9 cellular contexts compared by ENCODE assay signal in the genomic region with DNA sequence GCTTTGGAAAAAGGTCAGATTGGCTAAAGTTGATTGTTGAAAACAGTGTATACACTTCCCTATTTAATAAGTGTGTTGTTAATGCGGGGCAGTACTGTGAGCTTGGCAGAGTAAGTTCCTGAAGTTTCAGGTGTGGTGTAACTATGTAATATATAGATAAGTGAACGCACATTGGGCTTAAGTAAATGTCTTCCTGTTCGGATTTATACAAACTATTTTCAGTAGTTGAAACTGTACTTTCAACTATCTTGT. TPM values are rescaled to one million over a fixed set of nuclear protein-coding genes. Genes with fewer than 3 reads are reported as not detected.
DNase-seq lines count a peak whose midpoint lies in the region; ATAC-seq, FAIRE-seq and TF ChIP-seq lines count a peak whose summit lies in the region.
"Had no signal": no experiment of that assay in that cellular context is flagged by ENCODE, and none has a peak within 500 bp of the region (broad histone marks: within the 10 kb centered on the region; RNA-seq: fewer than 3 reads in every experiment).

No MANE protein-coding gene starts in this region.

- H3K4me1 Mint-ChIP-seq in activated naive CD4-positive, alpha-beta T cell treated with anti-CD3 and anti-CD28 coated beads, Interleukin-2, amount 50 U/mL, for 24 hours = peaks cover 61% of the 10 kb centered on the region

- H3K36me3 ChIP-seq in K562 (ENCODE audit: control insufficient read depth, insufficient read depth, low read length) (peaks cover 50% of the 10 kb centered on the region), mesenchymal stem cell (ENCODE audit: control insufficient read depth in 1 of 2, insufficient read depth in 2 of 2, low read depth in 1 of 2, low read length in 2 of 2) (peaks cover 15 to 58% of the 10 kb centered on the region in 2 experiments), urinary bladder (ENCODE audit: insufficient read depth) (peaks cover 4% of the 10 kb centered on the region)

- H3K27ac Mint-ChIP-seq in activated naive CD4-positive, alpha-beta T cell treated with anti-CD3 and anti-CD28 coated beads, Interleukin-2, amount 50 U/mL, for 24 hours = peak overlapping the region; percentile 90

- no peak for DNase-seq in activated naive CD4-positive, alpha-beta T cell (lab: John Stamatoyannopoulos, UW)
- DNase-seq in K562 (ENCODE audit: extremely low read depth in 1 of 4, low spot score in 3 of 4) (no peak), mesenchymal stem cell (no peak), HUDEP-2 (lab: John Stamatoyannopoulos, UW; ENCODE audit: unreplicated experiment in 76 of 76) (no peak)

- BruUV-seq in K562 (replicated peaks; lab: Mats Ljungman, UMichigan) = TSS peak; percentile 56

- in situ Hi-C loops in K562 (cut with MboI) = no loop called here

- H3K4me2 ChIP-seq in K562 (ENCODE audit: insufficient read depth, low read length) = peak overlapping the region; percentile 100
- H3K4me2 ChIP-seq in mesenchymal stem cell (ENCODE audit: low read length, poor library complexity, severe bottlenecking) = peak overlapping the region; percentile 81

- H3K4me3 ChIP-seq in K562 (peak overlapping the region; percentile 86), mesenchymal stem cell (ENCODE audit: insufficient read depth in 1 of 2, low read depth in 1 of 2, low read length in 2 of 2) (peak overlapping the region in 1 of 2 experiments; percentile 91), urinary bladder (ENCODE audit: low read depth, low read length) (peak overlapping the region; percentile 71)

- no peaks in the 10 kb centered on the region for H3K9me3 ChIP-seq in K562 (replicated peaks; ENCODE audit: control insufficient read depth, insufficient read depth, low read depth, low read length)
- no peaks in the 10 kb centered on the region for H3K9me3 ChIP-seq in mesenchymal stem cell (ENCODE audit: control insufficient read depth, low read length)

- no peak overlapping the region for H2BK12ac ChIP-seq in mesenchymal stem cell (ENCODE audit: low read length in 2 of 2)

- 3% methylated on average over 3 of the region's 3 CpGs for WGBS in K562 (ENCODE audit: insufficient coverage, low coverage, missing lambda C conversion rate)
- WGBS in mesenchymal stem cell = 17% methylated on average over 1 of the region's 3 CpGs
- 4% methylated on average over 3 of the region's 3 CpGs for WGBS in urinary bladder

- H3K27ac ChIP-seq in K562 (ENCODE audit: extremely low read depth, low read depth, low read length) (peak overlapping the region; percentile 93), mesenchymal stem cell (ENCODE audit: low read length, poor library complexity, severe bottlenecking) (peak overlapping the region; percentile 81), urinary bladder (ENCODE audit: low read depth) (peak overlapping the region; percentile 96)

- no peak for ATAC-seq in K562
- no peak for ATAC-seq in GM18867 (IDR thresholded peaks at IDR 0.05; ENCODE audit: unreplicated experiment)
- no peak for ATAC-seq in GM21360 (IDR thresholded peaks at IDR 0.05; ENCODE audit: unreplicated experiment)

- peaks cover 33% of the 10 kb centered on the region for H4K20me1 ChIP-seq in K562 (replicated peaks; ENCODE audit: control insufficient read depth, insufficient read depth, low read length)

- H3K79me2 ChIP-seq in K562 (ENCODE audit: control insufficient read depth, insufficient read depth, low read length) = peaks cover 74% of the 10 kb centered on the region

- H3K79me1 ChIP-seq in mesenchymal stem cell (replicated peaks; ENCODE audit: low read length, poor library complexity, severe bottlenecking) = peaks cover 21% of the 10 kb centered on the region

- no peak overlapping the region for H3K4ac ChIP-seq in mesenchymal stem cell (ENCODE audit: low read depth in 1 of 2, low read length in 2 of 2)

- H2AFZ ChIP-seq in K562 (ENCODE audit: low read depth, low read length) = peak overlapping the region; percentile 89
- H2AFZ ChIP-seq in mesenchymal stem cell (ENCODE audit: low read depth, low read length) = no peak overlapping the region

- intact Hi-C loops in K562 (cut with micrococcal nuclease) = loop anchor here (2.0 to 5.0 kb wide), 3 partner anchors 46 to 392 kb away; a partner anchor contains a TSS

- no peak overlapping the region for H2AK5ac ChIP-seq in mesenchymal stem cell (ENCODE audit: low read length, severe bottlenecking)

- no peak overlapping the region for H4K8ac ChIP-seq in mesenchymal stem cell (ENCODE audit: low read length)

- peak overlapping the region; percentile 66 to 94; a peak in 3 of 4 replicates for H3K9ac ChIP-seq in K562 (ENCODE audit: insufficient read depth in 1 of 2, low read depth in 2 of 2, low read length in 2 of 2)
- H3K9ac ChIP-seq in mesenchymal stem cell (ENCODE audit: low read length) = peak overlapping the region; percentile 92

- H2BK15ac ChIP-seq in mesenchymal stem cell (ENCODE audit: low read depth, poor library complexity, severe bottlenecking) = no peak overlapping the region

- no peak for TF ChIP-seq POLR2A in K562 (conservative IDR thresholded peaks at IDR 0.05)

- no peaks in the 10 kb centered on the region for H3K9me3 Mint-ChIP-seq in activated naive CD4-positive, alpha-beta T cell treated with anti-CD3 and anti-CD28 coated beads, Interleukin-2, amount 50 U/mL, for 24 hours

- TF ChIP-seq EP300 in K562 (IDR thresholded peaks at IDR 0.05; ENCODE audit: low read length) = no peak

- no peak for TF ChIP-seq RAD21 in K562 (CRISPR knock-in tag; conservative IDR thresholded peaks at IDR 0.05 in 1 of 2, IDR thresholded peaks at IDR 0.05 in 1 of 2)

- no peak for FAIRE-seq in K562 (lab: Jason Lieb, UNC)

- no peak overlapping the region for H2BK5ac ChIP-seq in mesenchymal stem cell (ENCODE audit: low read depth, low read length, poor library complexity, severe bottlenecking)

- H2BK120ac ChIP-seq in mesenchymal stem cell (ENCODE audit: low read depth, low read length) = no peak overlapping the region

- peaks cover 48% of the 10 kb centered on the region for H3K36me3 Mint-ChIP-seq in activated naive CD4-positive, alpha-beta T cell treated with anti-CD3 and anti-CD28 coated beads, Interleukin-2, amount 50 U/mL, for 24 hours

- no peaks in the 10 kb centered on the region; a peak in 1 of 5 replicates for H3K27me3 ChIP-seq in K562 (ENCODE audit: control insufficient read depth in 2 of 2, insufficient read depth in 2 of 2, low read length in 2 of 2)
- H3K27me3 ChIP-seq in mesenchymal stem cell (ENCODE audit: control insufficient read depth in 1 of 2, insufficient read depth in 1 of 2, low read length in 2 of 2) = no peaks in the 10 kb centered on the region

- H3K18ac ChIP-seq in mesenchymal stem cell (ENCODE audit: low read depth in 1 of 2, low read length in 2 of 2) = peak overlapping the region in 1 of 2 experiments; percentile 98

- no peaks in the 10 kb centered on the region for H3K27me3 Mint-ChIP-seq in activated naive CD4-positive, alpha-beta T cell treated with anti-CD3 and anti-CD28 coated beads, Interleukin-2, amount 50 U/mL, for 24 hours

- no peak overlapping the region for H3K14ac ChIP-seq in mesenchymal stem cell (ENCODE audit: low read length in 2 of 2)

- H3K9me1 ChIP-seq in K562 (ENCODE audit: control insufficient read depth, insufficient read depth, low read length) = peaks cover 2% of the 10 kb centered on the region

- no peak overlapping the region for H3K23ac ChIP-seq in mesenchymal stem cell (ENCODE audit: low read length in 2 of 2)

- H3K4me1 ChIP-seq in K562 (replicated peaks in 1 of 2; ENCODE audit: control insufficient read depth in 2 of 2, insufficient read depth in 2 of 2, low read length in 2 of 2) (peaks cover 17 to 34% of the 10 kb centered on the region in 2 experiments), mesenchymal stem cell (ENCODE audit: control insufficient read depth, insufficient read depth, low read depth, low read length) (no peaks in the 10 kb centered on the region), urinary bladder (ENCODE audit: insufficient read depth) (no peaks in the 10 kb centered on the region)

- POLR2A ChIA-PET in K562 (lab: Yijun Ruan, JAX) = interaction anchor here (0.9 to 9.7 kb wide), 22 partner anchors 8 to 430 kb away, joined by 3 to 183 read pairs (median 6); a partner anchor contains a TSS

- peak overlapping the region; percentile 98 for H3K4me3 Mint-ChIP-seq in activated naive CD4-positive, alpha-beta T cell treated with anti-CD3 and anti-CD28 coated beads, Interleukin-2, amount 50 U/mL, for 24 hours

- CTCF ChIA-PET in K562 (lab: Yijun Ruan, JAX; ENCODE audit: low intra/inter-chr PET ratio) = interaction anchor here (0.6 kb wide), 1 partner anchor 834 kb away, joined by 4 read pairs; no protein-coding TSS in a partner anchor

- TF ChIP-seq CTCF in K562 (IDR thresholded peaks at IDR 0.05 in 2 of 3, conservative IDR thresholded peaks at IDR 0.05 in 1 of 3; ENCODE audit: insufficient read depth in 2 of 3, low read depth in 1 of 3, low read length in 3 of 3) = no peak

- H4K91ac ChIP-seq in mesenchymal stem cell (ENCODE audit: low read length) = no peak overlapping the region

RNA-seq across cellular contexts. Expression of a gene that starts 0.9 kb away (rescaled TPM):
- total RNA-seq in K562 (2011; cell fraction: chromatin; rRNA removed; ENCODE audit: low replicate concordance) = 16.8 and 28.1 TPM in 2 replicates
- 4.8 and 7.9 TPM in 2 replicates for total RNA-seq in K562 (2011; cell fraction: nucleolus; rRNA removed)
- 16.1 and 25.3 TPM in 2 replicates for total RNA-seq in K562 (2011; cell fraction: nucleoplasm; rRNA removed)
- total RNA-seq in K562 (2014; rRNA removed) (5.3 and 5.4 TPM in 2 replicates), K562 (2014; rRNA removed; fragmentation: Illumina TruSeq; extraction: Trizol) (13.9 and 15.2 TPM in 2 replicates), K562 (2015; rRNA removed; fragmentation: Illumina TruSeq; extraction: Trizol) (10.9 and 11.6 TPM in 2 replicates), K562 (2021) (10.2 and 10.5 TPM in 2 replicates), urinary bladder (32.8 TPM)
- polyA plus RNA-seq in K562 (2011; rRNA removed) (6.7 and 8.2 TPM in 2 replicates), K562 (2014; fragmentation: Illumina TruSeq; extraction: Trizol) (4.3 and 5.1 TPM in 2 replicates), K562 (2014; fragmentation: Nextera tagmentation; extraction: Ambion mirVana) (1 to 10 TPM; 1.3 TPM), K562 (2014; rRNA removed) (3.7 and 3.8 TPM in 2 replicates), urinary bladder (1.3 TPM)
- polyA plus RNA-seq in K562 (2011; cell fraction: cytosol; rRNA removed) = 2.1 and 4.0 TPM in 2 replicates
- 9.4 and 12.8 TPM in 2 replicates for polyA plus RNA-seq in K562 (2011; cell fraction: nucleus; rRNA removed)
- polyA plus RNA-seq in K562 (2012) = 2.3 and 3.8 TPM in 2 replicates
- 22.3 and 30.3 TPM in 2 replicates for polyA minus RNA-seq in K562 (2011; rRNA and poly(A)+ RNA removed)
- 6.2 TPM in 2 replicates for polyA minus RNA-seq in K562 (2011; cell fraction: cytosol; rRNA and poly(A)+ RNA removed)
- 9.8 and 22.7 TPM in 2 replicates for polyA minus RNA-seq in K562 (2011; cell fraction: nucleus; rRNA and poly(A)+ RNA removed)
- 1.6 TPM for polyA plus RNA-seq in mesenchymal stem cell (2013, experiment 1 of 2)
- 1.5 TPM for polyA plus RNA-seq in mesenchymal stem cell (2013, experiment 2 of 2)

RNA-seq across cellular contexts. Expression of a gene that starts 1.2 kb away (rescaled TPM):
- 3,291 and 4,051 TPM in 2 replicates for total RNA-seq in K562 (2011; cell fraction: chromatin; rRNA removed; ENCODE audit: low replicate concordance)
- 2,385 and 2,511 TPM in 2 replicates for total RNA-seq in K562 (2011; cell fraction: nucleolus; rRNA removed)
- 3,147 and 3,351 TPM in 2 replicates for total RNA-seq in K562 (2011; cell fraction: nucleoplasm; rRNA removed)
- total RNA-seq in K562 (2014; rRNA removed) = 547 and 565 TPM in 2 replicates
- 1,258 and 1,263 TPM in 2 replicates for total RNA-seq in K562 (2014; rRNA removed; fragmentation: Illumina TruSeq; extraction: Trizol)
- 875 and 924 TPM in 2 replicates for total RNA-seq in K562 (2015; rRNA removed; fragmentation: Illumina TruSeq; extraction: Trizol)
- 775 and 809 TPM in 2 replicates for total RNA-seq in K562 (2021)
- polyA plus RNA-seq in K562 (2011; rRNA removed) = 1,860 and 2,716 TPM in 2 replicates
- polyA plus RNA-seq in K562 (2011; cell fraction: cytosol; rRNA removed) = 538 and 2,020 TPM in 2 replicates
- polyA plus RNA-seq in K562 (2011; cell fraction: nucleus; rRNA removed) = 1,867 and 3,313 TPM in 2 replicates
- polyA plus RNA-seq in K562 (2012) = 995 and 1,637 TPM in 2 replicates
- polyA plus RNA-seq in K562 (2014; fragmentation: Illumina TruSeq; extraction: Trizol) = 986 and 1,046 TPM in 2 replicates
- 1,000 to 10,000 TPM in 1 of 2 experiments, 100 to 1,000 TPM in 1; 891 to 1,006 TPM for polyA plus RNA-seq in K562 (2014; fragmentation: Nextera tagmentation; extraction: Ambion mirVana)
- polyA plus RNA-seq in K562 (2014; rRNA removed) = 1,150 and 1,154 TPM in 2 replicates
- polyA minus RNA-seq in K562 (2011; rRNA and poly(A)+ RNA removed) = 1,267 and 1,500 TPM in 2 replicates
- 631 and 789 TPM in 2 replicates for polyA minus RNA-seq in K562 (2011; cell fraction: cytosol; rRNA and poly(A)+ RNA removed)
- polyA minus RNA-seq in K562 (2011; cell fraction: nucleus; rRNA and poly(A)+ RNA removed) = 1,499 and 2,416 TPM in 2 replicates
- polyA plus RNA-seq in mesenchymal stem cell (2013, experiment 1 of 2) = 541 TPM
- 551 TPM for polyA plus RNA-seq in mesenchymal stem cell (2013, experiment 2 of 2)
- 317 TPM for total RNA-seq in urinary bladder
- 610 TPM for polyA plus RNA-seq in urinary bladder

RNA-seq across cellular contexts. Expression of a gene that starts 44.4 kb away (rescaled TPM):
- total RNA-seq in K562 (2011; cell fraction: chromatin; rRNA removed; ENCODE audit: low replicate concordance) = 55.6 and 91.7 TPM in 2 replicates
- total RNA-seq in K562 (2011; cell fraction: nucleolus; rRNA removed) = 26.7 and 33.0 TPM in 2 replicates
- total RNA-seq in K562 (2011; cell fraction: nucleoplasm; rRNA removed) = 48.5 and 58.8 TPM in 2 replicates
- total RNA-seq in K562 (2014; rRNA removed) (30.7 and 38.6 TPM in 2 replicates), K562 (2014; rRNA removed; fragmentation: Illumina TruSeq; extraction: Trizol) (50.4 and 56.9 TPM in 2 replicates), K562 (2015; rRNA removed; fragmentation: Illumina TruSeq; extraction: Trizol) (48.8 and 52.7 TPM in 2 replicates), K562 (2021) (33.6 and 34.9 TPM in 2 replicates), urinary bladder (26.3 TPM)
- polyA plus RNA-seq in K562 (2011; rRNA removed) (34.2 and 46.3 TPM in 2 replicates), K562 (2014; fragmentation: Illumina TruSeq; extraction: Trizol) (40.5 and 40.9 TPM in 2 replicates), K562 (2014; fragmentation: Nextera tagmentation; extraction: Ambion mirVana) (10 to 100 TPM; 37.0 to 39.7 TPM), K562 (2014; rRNA removed) (33.0 and 33.3 TPM in 2 replicates), urinary bladder (3.7 TPM)
- polyA plus RNA-seq in K562 (2011; cell fraction: cytosol; rRNA removed) = 13.0 and 22.3 TPM in 2 replicates
- 10.0 and 17.6 TPM in 2 replicates for polyA plus RNA-seq in K562 (2011; cell fraction: nucleus; rRNA removed)
- 22.7 and 25.9 TPM in 2 replicates for polyA plus RNA-seq in K562 (2012)
- 54.0 and 57.9 TPM in 2 replicates for polyA minus RNA-seq in K562 (2011; rRNA and poly(A)+ RNA removed)
- polyA minus RNA-seq in K562 (2011; cell fraction: cytosol; rRNA and poly(A)+ RNA removed) = 18.7 and 28.5 TPM in 2 replicates
- 21.8 and 34.4 TPM in 2 replicates for polyA minus RNA-seq in K562 (2011; cell fraction: nucleus; rRNA and poly(A)+ RNA removed)
- 5.0 TPM for polyA plus RNA-seq in mesenchymal stem cell (2013, experiment 1 of 2)
- 5.5 TPM for polyA plus RNA-seq in mesenchymal stem cell (2013, experiment 2 of 2)

RNA-seq across cellular contexts. Expression of a gene that starts 44.6 kb away (rescaled TPM):
- total RNA-seq in K562 (2011; cell fraction: chromatin; rRNA removed; ENCODE audit: low replicate concordance) = 46.6 and 61.0 TPM in 2 replicates
- total RNA-seq in K562 (2011; cell fraction: nucleolus; rRNA removed) = 32.0 and 32.5 TPM in 2 replicates
- total RNA-seq in K562 (2011; cell fraction: nucleoplasm; rRNA removed) = 41.5 and 49.3 TPM in 2 replicates
- total RNA-seq in K562 (2014; rRNA removed) (36.4 and 45.0 TPM in 2 replicates), K562 (2014; rRNA removed; fragmentation: Illumina TruSeq; extraction: Trizol) (78.6 and 86.3 TPM in 2 replicates), K562 (2015; rRNA removed; fragmentation: Illumina TruSeq; extraction: Trizol) (64.6 and 68.6 TPM in 2 replicates), K562 (2021) (59.0 and 62.3 TPM in 2 replicates), urinary bladder (17.0 TPM)
- polyA plus RNA-seq in K562 (2011; rRNA removed) (47.7 and 94.4 TPM in 2 replicates), K562 (2014; fragmentation: Illumina TruSeq; extraction: Trizol) (77.7 and 96.7 TPM in 2 replicates), K562 (2014; fragmentation: Nextera tagmentation; extraction: Ambion mirVana) (10 to 100 TPM; 55.4 to 74.8 TPM), K562 (2014; rRNA removed) (50.5 and 53.0 TPM in 2 replicates), urinary bladder (6.5 TPM)
- polyA plus RNA-seq in K562 (2011; cell fraction: cytosol; rRNA removed) = 34.3 and 34.7 TPM in 2 replicates
- 26.0 and 33.0 TPM in 2 replicates for polyA plus RNA-seq in K562 (2011; cell fraction: nucleus; rRNA removed)
- polyA plus RNA-seq in K562 (2012) = 43.5 and 51.0 TPM in 2 replicates
- 68.5 and 99.9 TPM in 2 replicates for polyA minus RNA-seq in K562 (2011; rRNA and poly(A)+ RNA removed)
- polyA minus RNA-seq in K562 (2011; cell fraction: cytosol; rRNA and poly(A)+ RNA removed) = 27.6 and 48.7 TPM in 2 replicates
- polyA minus RNA-seq in K562 (2011; cell fraction: nucleus; rRNA and poly(A)+ RNA removed) = 27.9 and 34.5 TPM in 2 replicates
- polyA plus RNA-seq in mesenchymal stem cell (2013, experiment 1 of 2) = 14.4 TPM
- 13.3 TPM for polyA plus RNA-seq in mesenchymal stem cell (2013, experiment 2 of 2)

RNA-seq across cellular contexts. Expression of a gene that starts 48.1 kb away (rescaled TPM):
- 0.30 TPM in 1 of 2 replicates, not detected in the other for total RNA-seq in K562 (2011; cell fraction: chromatin; rRNA removed; ENCODE audit: low replicate concordance)
- 0.33 and 0.39 TPM in 2 replicates for total RNA-seq in K562 (2011; cell fraction: nucleolus; rRNA removed)
- total RNA-seq in K562 (2011; cell fraction: nucleoplasm; rRNA removed) = 0.59 TPM in 1 of 2 replicates, not detected in the other
- total RNA-seq in K562 (2014; rRNA removed) (0.20 and 0.50 TPM in 2 replicates), K562 (2014; rRNA removed; fragmentation: Illumina TruSeq; extraction: Trizol) (0.25 and 0.38 TPM in 2 replicates), K562 (2015; rRNA removed; fragmentation: Illumina TruSeq; extraction: Trizol) (1.2 and 1.6 TPM in 2 replicates), K562 (2021) (0.62 and 1.1 TPM in 2 replicates), urinary bladder (not detected)
- polyA plus RNA-seq in K562 (2011; rRNA removed) (0.07 and 0.45 TPM in 2 replicates), K562 (2014; fragmentation: Illumina TruSeq; extraction: Trizol) (0.58 and 0.77 TPM in 2 replicates), K562 (2014; fragmentation: Nextera tagmentation; extraction: Ambion mirVana) (under 1 TPM; 0.35 to 0.67 TPM), K562 (2014; rRNA removed) (0.50 TPM in 1 of 2 replicates, not detected in the other), urinary bladder (1.4 TPM)
- polyA plus RNA-seq in K562 (2011; cell fraction: cytosol; rRNA removed) = 0.10 TPM in 1 of 2 replicates, not detected in the other
- polyA plus RNA-seq in K562 (2011; cell fraction: nucleus; rRNA removed) = 0.21 and 0.49 TPM in 2 replicates
- polyA plus RNA-seq in K562 (2012) = 0.35 and 27.1 TPM in 2 replicates
- 0.11 and 0.33 TPM in 2 replicates for polyA minus RNA-seq in K562 (2011; rRNA and poly(A)+ RNA removed)
- not detected in 2 replicates for polyA minus RNA-seq in K562 (2011; cell fraction: cytosol; rRNA and poly(A)+ RNA removed)
- polyA minus RNA-seq in K562 (2011; cell fraction: nucleus; rRNA and poly(A)+ RNA removed) = 0.33 TPM in 1 of 2 replicates, not detected in the other
- 0.06 TPM for polyA plus RNA-seq in mesenchymal stem cell (2013, experiment 1 of 2)
- polyA plus RNA-seq in mesenchymal stem cell (2013, experiment 2 of 2) = not detected
- total RNA-seq: lung microvascular endothelial cell had no signal
